ENCODE assay signal across 8 cellular contexts in genomic region chr20:3045042-3045815, GRCh38. TPM values are rescaled to one million over a fixed set of nuclear protein-coding genes. Genes with fewer than 3 reads are reported as not detected.
DNase-seq lines count a peak whose midpoint lies in the region; ATAC-seq and TF ChIP-seq lines count a peak whose summit lies in the region.

No MANE protein-coding gene starts in this region.

- no peak for TF ChIP-seq CTCF in esophagus squamous epithelium (IDR thresholded peaks at IDR 0.05)
- TF ChIP-seq CTCF in natural killer cell (IDR thresholded peaks at IDR 0.05) = no peak
- TF ChIP-seq CTCF in tibial artery (IDR thresholded peaks at IDR 0.05) = no peak

- H3K9me3 ChIP-seq in esophagus squamous epithelium (no peaks in the 10 kb centered on the region), tibial artery (no peaks in the 10 kb centered on the region)

- H3K4me3 ChIP-seq in esophagus squamous epithelium = peak overlapping the region; percentile 81 to 99 (median 90)
- H3K4me3 ChIP-seq in tibial artery = peak overlapping the region; percentile 74 to 77

- peak overlapping the region; percentile 83 to 97 (median 92) for H3K27ac ChIP-seq in esophagus squamous epithelium
- peak overlapping the region; percentile 88 to 93 for H3K27ac ChIP-seq in tibial artery

- H3K9me3 Mint-ChIP-seq in natural killer cell = no peaks in the 10 kb centered on the region

- H3K36me3 ChIP-seq in esophagus squamous epithelium (peaks cover 14 to 37% (median 16%) of the 10 kb centered on the region in 3 donors), tibial artery (peaks cover 15 to 35% (median 26%) of the 10 kb centered on the region in 3 donors)

- peaks cover 17 to 30% of the 10 kb centered on the region in 2 donors for H3K4me1 Mint-ChIP-seq in natural killer cell

- H3K4me1 ChIP-seq in esophagus squamous epithelium (peaks cover 6 to 47% (median 17%) of the 10 kb centered on the region in 3 donors), tibial artery (peaks cover 0 to 46% (median 33%) of the 10 kb centered on the region in 4 donors)

- peak; percentile 42 for ATAC-seq in GM18868 (IDR thresholded peaks at IDR 0.05; ENCODE audit: unreplicated experiment)
- peak; percentile 41 for ATAC-seq in HG03095 (IDR thresholded peaks at IDR 0.05; ENCODE audit: unreplicated experiment)
- ATAC-seq in natural killer cell = peak; percentile 61 to 69 (median 68)

- H3K27ac Mint-ChIP-seq in natural killer cell = peak overlapping the region; percentile 77 to 86

- peak; percentile 85 to 94 for DNase-seq in AML-193 (lab: John Stamatoyannopoulos, UW)
- peak; percentile 91 for DNase-seq in NCI-H82 (lab: John Stamatoyannopoulos, UW)
- DNase-seq in activated T-cell treated with anti-CD3 and anti-CD28 coated beads for 4 hours = peak; percentile 19
- peak; percentile 44 for DNase-seq in esophagus squamous epithelium (lab: John Stamatoyannopoulos, UW)
- peak; percentile 62 for DNase-seq in natural killer cell
- DNase-seq in tibial artery = peak; percentile 85 to 91

- 3 to 9% methylated on average over 4 to 8 of the region's 24 CpGs for WGBS in esophagus squamous epithelium, 2 donors

- intact Hi-C loops in esophagus squamous epithelium (cut with DNase I) (no loop called here), natural killer cell (cut with micrococcal nuclease) (no loop called here), tibial artery (cut with DNase I; ENCODE audit: low total_unique reads) (no loop called here)

- H3K27me3 ChIP-seq in esophagus squamous epithelium (no peaks in the 10 kb centered on the region), tibial artery (no peaks in the 10 kb centered on the region)

- peak overlapping the region; percentile 87 for H3K4me3 Mint-ChIP-seq in natural killer cell

- no peaks in the 10 kb centered on the region for H3K27me3 Mint-ChIP-seq in natural killer cell (ENCODE audit: low read depth in 2 of 2)

- TF ChIP-seq POLR2A in esophagus squamous epithelium (IDR thresholded peaks at IDR 0.05) = no peak

- H3K36me3 Mint-ChIP-seq in natural killer cell = no peaks in the 10 kb centered on the region

RNA-seq across cellular contexts. Expression of gene MRPS26, which starts 0.6 kb away (rescaled TPM):
- total RNA-seq in esophagus squamous epithelium (10 to 100 TPM; 39.5 to 60.7 (median 50.9) TPM), natural killer cell (10 to 100 TPM; 17.5 to 21.3 (median 19.1) TPM)

RNA-seq across cellular contexts. Expression of gene GNRH2, which starts 1.8 kb away (rescaled TPM):
- total RNA-seq in esophagus squamous epithelium (not detected), natural killer cell (1 to 10 TPM in 1 of 3 donors, under 1 TPM in 2; 0.49 to 1.2 (median 0.68) TPM)

RNA-seq across cellular contexts. Expression of gene OXT, which starts 26.2 kb away (rescaled TPM):
- total RNA-seq in esophagus squamous epithelium = not detected
- not detected for total RNA-seq in natural killer cell

RNA-seq across cellular contexts. Expression of gene AVP, which starts 39.3 kb away (rescaled TPM):
- total RNA-seq in esophagus squamous epithelium = not detected
- not detected for total RNA-seq in natural killer cell

Comparison
In these comparisons a context has a peak if more than half of its experiments do, and no peak if none do; other contexts are left out.
1. Peak in every context shown above with its lines: DNase-seq, ATAC-seq, H3K4me3 ChIP-seq and H3K27ac ChIP-seq.
2. DNase-seq: peak in every context shown above with its lines; median percentile 91 in NCI-H82; 90 in AML-193; 88 in tibial artery; 62 in natural killer cell; 44 in esophagus squamous epithelium; 19 in activated T-cell treated with anti-CD3 and anti-CD28 coated beads for 4 hours.